In the genomic region with DNA sequence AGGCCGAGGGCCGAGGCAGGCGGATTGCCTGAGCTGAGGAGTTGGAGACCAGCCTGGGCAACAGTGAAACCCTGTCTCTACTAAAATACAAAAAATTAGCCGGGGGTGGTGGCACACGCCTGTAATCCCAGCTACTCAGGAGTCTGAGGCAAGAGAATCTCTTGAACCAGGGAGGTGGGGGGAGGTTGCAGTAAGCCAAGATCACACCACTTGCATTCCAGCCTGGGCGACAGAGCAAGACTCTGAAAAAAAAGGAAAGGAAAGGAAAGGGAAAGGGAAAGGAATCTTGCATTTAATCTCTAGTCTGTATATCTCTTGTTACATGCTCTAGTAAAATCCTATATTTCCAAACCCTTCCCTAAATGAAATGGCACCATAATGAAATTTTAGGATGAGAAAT, we compare ENCODE assay signal across 2 cellular contexts.
TF ChIP-seq lines count a peak whose summit lies in the region.

No MANE protein-coding gene starts in this region.

TF ChIP-seq in GM23338, 12 proteins besides CTCF, POLR2A, EP300 and RAD21:
- TF ChIP-seq CREB1 (CRISPR knock-in tag; IDR thresholded peaks at IDR 0.05; ENCODE audit: low read depth) = no peak
- no peak for TF ChIP-seq EZH2phosphoT487 (IDR thresholded peaks at IDR 0.05; ENCODE audit: unreplicated experiment)
- TF ChIP-seq, protein P1, sequence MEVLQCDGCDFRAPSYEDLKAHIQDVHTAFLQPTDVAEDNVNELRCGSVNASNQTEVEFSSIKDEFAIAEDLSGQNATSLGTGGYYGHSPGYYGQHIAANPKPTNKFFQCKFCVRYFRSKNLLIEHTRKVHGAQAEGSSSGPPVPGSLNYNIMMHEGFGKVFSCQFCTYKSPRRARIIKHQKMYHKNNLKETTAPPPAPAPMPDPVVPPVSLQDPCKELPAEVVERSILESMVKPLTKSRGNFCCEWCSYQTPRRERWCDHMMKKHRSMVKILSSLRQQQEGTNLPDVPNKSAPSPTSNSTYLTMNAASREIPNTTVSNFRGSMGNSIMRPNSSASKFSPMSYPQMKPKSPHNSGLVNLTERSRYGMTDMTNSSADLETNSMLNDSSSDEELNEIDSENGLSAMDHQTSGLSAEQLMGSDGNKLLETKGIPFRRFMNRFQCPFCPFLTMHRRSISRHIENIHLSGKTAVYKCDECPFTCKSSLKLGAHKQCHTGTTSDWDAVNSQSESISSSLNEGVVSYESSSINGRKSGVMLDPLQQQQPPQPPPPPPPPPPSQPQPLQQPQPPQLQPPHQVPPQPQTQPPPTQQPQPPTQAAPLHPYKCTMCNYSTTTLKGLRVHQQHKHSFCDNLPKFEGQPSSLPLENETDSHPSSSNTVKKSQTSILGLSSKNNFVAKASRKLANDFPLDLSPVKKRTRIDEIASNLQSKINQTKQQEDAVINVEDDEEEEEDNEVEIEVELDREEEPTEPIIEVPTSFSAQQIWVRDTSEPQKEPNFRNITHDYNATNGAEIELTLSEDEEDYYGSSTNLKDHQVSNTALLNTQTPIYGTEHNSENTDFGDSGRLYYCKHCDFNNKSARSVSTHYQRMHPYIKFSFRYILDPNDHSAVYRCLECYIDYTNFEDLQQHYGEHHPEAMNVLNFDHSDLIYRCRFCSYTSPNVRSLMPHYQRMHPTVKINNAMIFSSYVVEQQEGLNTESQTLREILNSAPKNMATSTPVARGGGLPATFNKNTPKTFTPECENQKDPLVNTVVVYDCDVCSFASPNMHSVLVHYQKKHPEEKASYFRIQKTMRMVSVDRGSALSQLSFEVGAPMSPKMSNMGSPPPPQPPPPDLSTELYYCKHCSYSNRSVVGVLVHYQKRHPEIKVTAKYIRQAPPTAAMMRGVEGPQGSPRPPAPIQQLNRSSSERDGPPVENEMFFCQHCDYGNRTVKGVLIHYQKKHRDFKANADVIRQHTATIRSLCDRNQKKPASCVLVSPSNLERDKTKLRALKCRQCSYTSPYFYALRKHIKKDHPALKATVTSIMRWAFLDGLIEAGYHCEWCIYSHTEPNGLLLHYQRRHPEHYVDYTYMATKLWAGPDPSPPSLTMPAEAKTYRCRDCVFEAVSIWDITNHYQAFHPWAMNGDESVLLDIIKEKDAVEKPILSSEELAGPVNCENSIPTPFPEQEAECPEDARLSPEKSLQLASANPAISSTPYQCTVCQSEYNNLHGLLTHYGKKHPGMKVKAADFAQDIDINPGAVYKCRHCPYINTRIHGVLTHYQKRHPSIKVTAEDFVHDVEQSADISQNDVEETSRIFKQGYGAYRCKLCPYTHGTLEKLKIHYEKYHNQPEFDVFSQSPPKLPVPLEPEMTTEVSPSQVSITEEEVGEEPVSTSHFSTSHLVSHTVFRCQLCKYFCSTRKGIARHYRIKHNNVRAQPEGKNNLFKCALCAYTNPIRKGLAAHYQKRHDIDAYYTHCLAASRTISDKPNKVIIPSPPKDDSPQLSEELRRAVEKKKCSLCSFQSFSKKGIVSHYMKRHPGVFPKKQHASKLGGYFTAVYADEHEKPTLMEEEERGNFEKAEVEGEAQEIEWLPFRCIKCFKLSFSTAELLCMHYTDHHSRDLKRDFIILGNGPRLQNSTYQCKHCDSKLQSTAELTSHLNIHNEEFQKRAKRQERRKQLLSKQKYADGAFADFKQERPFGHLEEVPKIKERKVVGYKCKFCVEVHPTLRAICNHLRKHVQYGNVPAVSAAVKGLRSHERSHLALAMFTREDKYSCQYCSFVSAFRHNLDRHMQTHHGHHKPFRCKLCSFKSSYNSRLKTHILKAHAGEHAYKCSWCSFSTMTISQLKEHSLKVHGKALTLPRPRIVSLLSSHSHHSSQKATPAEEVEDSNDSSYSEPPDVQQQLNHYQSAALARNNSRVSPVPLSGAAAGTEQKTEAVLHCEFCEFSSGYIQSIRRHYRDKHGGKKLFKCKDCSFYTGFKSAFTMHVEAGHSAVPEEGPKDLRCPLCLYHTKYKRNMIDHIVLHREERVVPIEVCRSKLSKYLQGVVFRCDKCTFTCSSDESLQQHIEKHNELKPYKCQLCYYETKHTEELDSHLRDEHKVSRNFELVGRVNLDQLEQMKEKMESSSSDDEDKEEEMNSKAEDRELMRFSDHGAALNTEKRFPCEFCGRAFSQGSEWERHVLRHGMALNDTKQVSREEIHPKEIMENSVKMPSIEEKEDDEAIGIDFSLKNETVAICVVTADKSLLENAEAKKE (CRISPR knock-in tag; IDR thresholded peaks at IDR 0.05) = no peak
- TF ChIP-seq ZNF331 (CRISPR knock-in tag; IDR thresholded peaks at IDR 0.05; ENCODE audit: low read depth) = no peak
- TF ChIP-seq POLR2AphosphoS5 (IDR thresholded peaks at IDR 0.05; ENCODE audit: low read depth) = no peak
- no peak for TF ChIP-seq EZH2 (IDR thresholded peaks at IDR 0.05; ENCODE audit: low read depth, unreplicated experiment)

TF ChIP-seq in H1, 55 proteins besides CTCF, POLR2A, EP300 and RAD21:
- TF ChIP-seq TEAD4 (IDR thresholded peaks at IDR 0.05; ENCODE audit: low read depth, low read length) = peak; percentile 44; the same call in 1 of the 2 replicates
- TF ChIP-seq, protein P2, sequence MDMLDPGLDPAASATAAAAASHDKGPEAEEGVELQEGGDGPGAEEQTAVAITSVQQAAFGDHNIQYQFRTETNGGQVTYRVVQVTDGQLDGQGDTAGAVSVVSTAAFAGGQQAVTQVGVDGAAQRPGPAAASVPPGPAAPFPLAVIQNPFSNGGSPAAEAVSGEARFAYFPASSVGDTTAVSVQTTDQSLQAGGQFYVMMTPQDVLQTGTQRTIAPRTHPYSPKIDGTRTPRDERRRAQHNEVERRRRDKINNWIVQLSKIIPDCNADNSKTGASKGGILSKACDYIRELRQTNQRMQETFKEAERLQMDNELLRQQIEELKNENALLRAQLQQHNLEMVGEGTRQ (IDR thresholded peaks at IDR 0.05; ENCODE audit: low read length) = no peak
